In genomic region chr9:127865645-127866464, GRCh38 we compare ENCODE assay signal across 1 cellular context.
A peak's percentile ranks its signal among the peaks of the same experiment; 100 is the strongest.
TF ChIP-seq lines count a peak whose summit lies in the region.

No MANE protein-coding gene starts in this region.

TF ChIP-seq in HEK293, 187 proteins besides CTCF, POLR2A, EP300 and RAD21 (continued from another document):
- TF ChIP-seq PRDM2 (tag by site-specific recombination; IDR thresholded peaks at IDR 0.05; ENCODE audit: borderline replicate concordance) (no peak), ZFHX2 (tag by site-specific recombination; conservative IDR thresholded peaks at IDR 0.05) (peak; percentile 89), ZNF549 (tag by site-specific recombination; IDR thresholded peaks at IDR 0.05) (no peak), ZBTB20 (tag by site-specific recombination; IDR thresholded peaks at IDR 0.05) (peak; percentile 32), BCL11A (tag by site-specific recombination; IDR thresholded peaks at IDR 0.05; ENCODE audit: low read depth) (no peak), SP7 (tag by site-specific recombination; IDR thresholded peaks at IDR 0.05) (0 out of 2 replicates have a peak, but pooled peaks have one; percentile 12), ZNF747 (tag by site-specific recombination; IDR thresholded peaks at IDR 0.05) (no peak), ZNF623 (tag by site-specific recombination; IDR thresholded peaks at IDR 0.05) (no peak), ZBTB48 (tag by site-specific recombination; IDR thresholded peaks at IDR 0.05) (0 out of 2 replicates have a peak, but pooled peaks have one; percentile 31), ZNF776 (tag by site-specific recombination; IDR thresholded peaks at IDR 0.05; ENCODE audit: borderline replicate concordance) (0 out of 2 replicates have a peak, but pooled peaks have one; percentile 23), ZNF239 (tag by site-specific recombination; IDR thresholded peaks at IDR 0.05) (peak; percentile 87; the same call in 1 of the 2 replicates), YY2 (tag by site-specific recombination; IDR thresholded peaks at IDR 0.05) (no peak), ZNF48 (tag by site-specific recombination; IDR thresholded peaks at IDR 0.05) (0 out of 2 replicates have a peak, but pooled peaks have one; percentile 58)
- TF ChIP-seq, protein P1, sequence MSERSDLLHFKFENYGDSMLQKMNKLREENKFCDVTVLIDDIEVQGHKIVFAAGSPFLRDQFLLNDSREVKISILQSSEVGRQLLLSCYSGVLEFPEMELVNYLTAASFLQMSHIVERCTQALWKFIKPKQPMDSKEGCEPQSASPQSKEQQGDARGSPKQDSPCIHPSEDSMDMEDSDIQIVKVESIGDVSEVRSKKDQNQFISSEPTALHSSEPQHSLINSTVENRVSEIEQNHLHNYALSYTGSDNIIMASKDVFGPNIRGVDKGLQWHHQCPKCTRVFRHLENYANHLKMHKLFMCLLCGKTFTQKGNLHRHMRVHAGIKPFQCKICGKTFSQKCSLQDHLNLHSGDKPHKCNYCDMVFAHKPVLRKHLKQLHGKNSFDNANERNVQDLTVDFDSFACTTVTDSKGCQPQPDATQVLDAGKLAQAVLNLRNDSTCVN (tag by site-specific recombination; optimal IDR thresholded peaks at IDR 0.05): peak; percentile 18
